Comparison of ENCODE assay signal across 1 cellular context in the genomic region with DNA sequence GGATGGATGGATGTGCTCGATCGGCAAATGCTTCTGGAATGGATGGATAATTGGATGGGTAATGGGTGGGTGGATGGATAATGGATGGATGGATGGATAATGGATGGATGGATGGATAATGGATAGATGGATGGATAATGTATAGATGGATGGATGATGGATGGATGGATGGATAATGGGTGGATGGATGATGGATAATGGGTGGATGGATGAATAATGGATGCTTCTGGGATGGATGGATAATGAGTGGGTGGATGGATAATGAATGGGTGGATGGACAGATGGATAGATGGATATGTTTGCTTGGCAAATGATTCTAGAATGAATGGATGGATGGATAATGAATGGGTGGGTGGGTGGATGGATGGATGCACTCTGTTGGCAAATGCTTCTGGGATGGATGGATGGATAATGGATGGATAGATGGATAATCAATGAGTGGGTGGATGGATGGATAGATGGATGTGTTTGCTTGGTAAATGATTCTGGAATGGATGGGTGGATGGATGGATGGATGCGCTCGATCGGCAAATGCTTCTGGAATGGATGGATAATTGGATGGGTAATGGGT.
A peak's percentile ranks its signal among the peaks of the same experiment; 100 is the strongest.
TF ChIP-seq lines count a peak whose summit lies in the region.

No MANE protein-coding gene starts in this region.

TF ChIP-seq in HEK293, 187 proteins besides CTCF, POLR2A, EP300 and RAD21 (continued from another document):
- TF ChIP-seq, protein P1, sequence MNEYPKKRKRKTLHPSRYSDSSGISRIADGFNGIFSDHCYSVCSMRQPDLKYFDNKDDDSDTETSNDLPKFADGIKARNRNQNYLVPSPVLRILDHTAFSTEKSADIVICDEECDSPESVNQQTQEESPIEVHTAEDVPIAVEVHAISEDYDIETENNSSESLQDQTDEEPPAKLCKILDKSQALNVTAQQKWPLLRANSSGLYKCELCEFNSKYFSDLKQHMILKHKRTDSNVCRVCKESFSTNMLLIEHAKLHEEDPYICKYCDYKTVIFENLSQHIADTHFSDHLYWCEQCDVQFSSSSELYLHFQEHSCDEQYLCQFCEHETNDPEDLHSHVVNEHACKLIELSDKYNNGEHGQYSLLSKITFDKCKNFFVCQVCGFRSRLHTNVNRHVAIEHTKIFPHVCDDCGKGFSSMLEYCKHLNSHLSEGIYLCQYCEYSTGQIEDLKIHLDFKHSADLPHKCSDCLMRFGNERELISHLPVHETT (tag by site-specific recombination; IDR thresholded peaks at IDR 0.05), result no peak
- TF ChIP-seq ZFHX2 (tag by site-specific recombination; conservative IDR thresholded peaks at IDR 0.05) (peak; percentile 59), ZNF214 (tag by site-specific recombination; IDR thresholded peaks at IDR 0.05; ENCODE audit: borderline replicate concordance) (no peak), ZNF792 (tag by site-specific recombination; IDR thresholded peaks at IDR 0.05) (no peak), ZNF138 (tag by site-specific recombination; IDR thresholded peaks at IDR 0.05; ENCODE audit: borderline replicate concordance) (no peak), ZNF266 (tag by site-specific recombination; IDR thresholded peaks at IDR 0.05; ENCODE audit: low read depth) (no peak), ZNF112 (tag by site-specific recombination; IDR thresholded peaks at IDR 0.05) (no peak), ZBTB17 (tag by site-specific recombination; IDR thresholded peaks at IDR 0.05) (peak; percentile 100), ZNF658 (tag by site-specific recombination; IDR thresholded peaks at IDR 0.05) (no peak), ZNF121 (tag by site-specific recombination; IDR thresholded peaks at IDR 0.05) (no peak), ZNF202 (tag by site-specific recombination; IDR thresholded peaks at IDR 0.05; ENCODE audit: borderline replicate concordance) (no peak), HOXC10 (CRISPR knock-in tag; IDR thresholded peaks at IDR 0.05) (no peak), ZNF558 (tag by site-specific recombination; IDR thresholded peaks at IDR 0.05) (no peak), SP2 (tag by site-specific recombination; IDR thresholded peaks at IDR 0.05) (no peak), ZNF843 (tag by site-specific recombination; IDR thresholded peaks at IDR 0.05) (no peak), BCL11A (tag by site-specific recombination; IDR thresholded peaks at IDR 0.05; ENCODE audit: low read depth) (no peak), EGR2 (tag by site-specific recombination; IDR thresholded peaks at IDR 0.05; ENCODE audit: low read depth) (peak; percentile 55; the same call in 1 of the 2 replicates), RBAK (tag by site-specific recombination; IDR thresholded peaks at IDR 0.05) (no peak), ZNF366 (tag by site-specific recombination; conservative IDR thresholded peaks at IDR 0.05) (peak; percentile 98), ZNF548 (tag by site-specific recombination; IDR thresholded peaks at IDR 0.05) (no peak), ZBTB1 (tag by site-specific recombination; IDR thresholded peaks at IDR 0.05) (no peak)
- TF ChIP-seq, protein P2, sequence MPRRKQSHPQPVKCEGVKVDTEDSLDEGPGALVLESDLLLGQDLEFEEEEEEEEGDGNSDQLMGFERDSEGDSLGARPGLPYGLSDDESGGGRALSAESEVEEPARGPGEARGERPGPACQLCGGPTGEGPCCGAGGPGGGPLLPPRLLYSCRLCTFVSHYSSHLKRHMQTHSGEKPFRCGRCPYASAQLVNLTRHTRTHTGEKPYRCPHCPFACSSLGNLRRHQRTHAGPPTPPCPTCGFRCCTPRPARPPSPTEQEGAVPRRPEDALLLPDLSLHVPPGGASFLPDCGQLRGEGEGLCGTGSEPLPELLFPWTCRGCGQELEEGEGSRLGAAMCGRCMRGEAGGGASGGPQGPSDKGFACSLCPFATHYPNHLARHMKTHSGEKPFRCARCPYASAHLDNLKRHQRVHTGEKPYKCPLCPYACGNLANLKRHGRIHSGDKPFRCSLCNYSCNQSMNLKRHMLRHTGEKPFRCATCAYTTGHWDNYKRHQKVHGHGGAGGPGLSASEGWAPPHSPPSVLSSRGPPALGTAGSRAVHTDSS (tag by site-specific recombination; IDR thresholded peaks at IDR 0.05), result no peak
- TF ChIP-seq, protein P3, sequence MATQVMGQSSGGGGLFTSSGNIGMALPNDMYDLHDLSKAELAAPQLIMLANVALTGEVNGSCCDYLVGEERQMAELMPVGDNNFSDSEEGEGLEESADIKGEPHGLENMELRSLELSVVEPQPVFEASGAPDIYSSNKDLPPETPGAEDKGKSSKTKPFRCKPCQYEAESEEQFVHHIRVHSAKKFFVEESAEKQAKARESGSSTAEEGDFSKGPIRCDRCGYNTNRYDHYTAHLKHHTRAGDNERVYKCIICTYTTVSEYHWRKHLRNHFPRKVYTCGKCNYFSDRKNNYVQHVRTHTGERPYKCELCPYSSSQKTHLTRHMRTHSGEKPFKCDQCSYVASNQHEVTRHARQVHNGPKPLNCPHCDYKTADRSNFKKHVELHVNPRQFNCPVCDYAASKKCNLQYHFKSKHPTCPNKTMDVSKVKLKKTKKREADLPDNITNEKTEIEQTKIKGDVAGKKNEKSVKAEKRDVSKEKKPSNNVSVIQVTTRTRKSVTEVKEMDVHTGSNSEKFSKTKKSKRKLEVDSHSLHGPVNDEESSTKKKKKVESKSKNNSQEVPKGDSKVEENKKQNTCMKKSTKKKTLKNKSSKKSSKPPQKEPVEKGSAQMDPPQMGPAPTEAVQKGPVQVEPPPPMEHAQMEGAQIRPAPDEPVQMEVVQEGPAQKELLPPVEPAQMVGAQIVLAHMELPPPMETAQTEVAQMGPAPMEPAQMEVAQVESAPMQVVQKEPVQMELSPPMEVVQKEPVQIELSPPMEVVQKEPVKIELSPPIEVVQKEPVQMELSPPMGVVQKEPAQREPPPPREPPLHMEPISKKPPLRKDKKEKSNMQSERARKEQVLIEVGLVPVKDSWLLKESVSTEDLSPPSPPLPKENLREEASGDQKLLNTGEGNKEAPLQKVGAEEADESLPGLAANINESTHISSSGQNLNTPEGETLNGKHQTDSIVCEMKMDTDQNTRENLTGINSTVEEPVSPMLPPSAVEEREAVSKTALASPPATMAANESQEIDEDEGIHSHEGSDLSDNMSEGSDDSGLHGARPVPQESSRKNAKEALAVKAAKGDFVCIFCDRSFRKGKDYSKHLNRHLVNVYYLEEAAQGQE (tag by site-specific recombination; IDR thresholded peaks at IDR 0.05), result no peak
- TF ChIP-seq, protein P4, sequence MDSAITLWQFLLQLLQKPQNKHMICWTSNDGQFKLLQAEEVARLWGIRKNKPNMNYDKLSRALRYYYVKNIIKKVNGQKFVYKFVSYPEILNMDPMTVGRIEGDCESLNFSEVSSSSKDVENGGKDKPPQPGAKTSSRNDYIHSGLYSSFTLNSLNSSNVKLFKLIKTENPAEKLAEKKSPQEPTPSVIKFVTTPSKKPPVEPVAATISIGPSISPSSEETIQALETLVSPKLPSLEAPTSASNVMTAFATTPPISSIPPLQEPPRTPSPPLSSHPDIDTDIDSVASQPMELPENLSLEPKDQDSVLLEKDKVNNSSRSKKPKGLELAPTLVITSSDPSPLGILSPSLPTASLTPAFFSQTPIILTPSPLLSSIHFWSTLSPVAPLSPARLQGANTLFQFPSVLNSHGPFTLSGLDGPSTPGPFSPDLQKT (IDR thresholded peaks at IDR 0.05; ENCODE audit: borderline replicate concordance, low read depth, low read length), result no peak
